In genomic region chr1:93878889-93879586, GRCh38 we compare ENCODE assay signal across 1 cellular context.
TF ChIP-seq lines count a peak whose summit lies in the region.

DNTTIP2 (minus strand) TSS chr1:93879206; CDS start chr1:93879148, 58 bp downstream.

TF ChIP-seq in GM12878, 131 proteins besides CTCF, POLR2A, EP300 and RAD21 (continued from another document):
- TF ChIP-seq TARDBP (IDR thresholded peaks at IDR 0.05; ENCODE audit: borderline replicate concordance), result 0 out of 2 replicates have a peak, but pooled peaks have one; percentile 54
- TF ChIP-seq BACH1 (IDR thresholded peaks at IDR 0.05; ENCODE audit: borderline replicate concordance), result peak; percentile 63; the same call in 1 of the 2 replicates
- no peak for TF ChIP-seq RAD51 (IDR thresholded peaks at IDR 0.05)
- TF ChIP-seq ZNF207 (IDR thresholded peaks at IDR 0.05; ENCODE audit: borderline replicate concordance), result 0 out of 2 replicates have a peak, but pooled peaks have one; percentile 70
- TF ChIP-seq MTA3 (IDR thresholded peaks at IDR 0.05; ENCODE audit: borderline replicate concordance, low read length), result peak; percentile 25; the same call in 1 of the 2 replicates
- TF ChIP-seq ZNF687 (IDR thresholded peaks at IDR 0.05), result peak; percentile 57; the same call in 1 of the 2 replicates
- no peak; the same call in 1 of the 2 replicates for TF ChIP-seq CHD1 (IDR thresholded peaks at IDR 0.05; ENCODE audit: low read depth, low read length)
